8 cellular contexts compared by ENCODE assay signal in genomic region chr19:10288662-10289166, GRCh38. TPM values are rescaled to one million over a fixed set of nuclear protein-coding genes. Genes with fewer than 3 reads are reported as not detected.
DNase-seq lines count a peak whose midpoint lies in the region; ATAC-seq, FAIRE-seq and TF ChIP-seq lines count a peak whose summit lies in the region.

No MANE protein-coding gene starts in this region.

- H2AFZ ChIP-seq in endothelial cell of umbilical vein (ENCODE audit: low read depth, low read length) = peak overlapping the region; percentile 81

- peaks cover 56% of the 10 kb centered on the region for H3K4me1 Mint-ChIP-seq in T-helper 17 cell

- no peak for FAIRE-seq in endothelial cell of umbilical vein (lab: Jason Lieb, UNC)

- peak overlapping the region; percentile 51 for H3K4me2 ChIP-seq in endothelial cell of umbilical vein (ENCODE audit: insufficient read depth, low read length)

- TF ChIP-seq POLR2A in endothelial cell of umbilical vein (IDR thresholded peaks at IDR 0.05; ENCODE audit: low read depth, low read length) = no peak

- peak; percentile 74 for DNase-seq in ELF-1 (ENCODE audit: low read depth, low spot score)
- no peak for DNase-seq in T-helper 17 cell
- no peak for DNase-seq in endothelial cell of umbilical vein (ENCODE audit: low read depth, low spot score)
- peak in 6 of 10 donors; percentile 50 to 94 (median 64) for DNase-seq in posterior cingulate gyrus

- no peak for ATAC-seq in T-helper 17 cell
- no peak for ATAC-seq in GM21390 (IDR thresholded peaks at IDR 0.05; ENCODE audit: unreplicated experiment)
- ATAC-seq in HG03520 (IDR thresholded peaks at IDR 0.05; ENCODE audit: unreplicated experiment) = no peak
- ATAC-seq in HG03354 (IDR thresholded peaks at IDR 0.05; ENCODE audit: poor library complexity, severe bottlenecking, unreplicated experiment) = no peak

- peak overlapping the region; percentile 34 for H3K27ac Mint-ChIP-seq in T-helper 17 cell

- H3K27me3 ChIP-seq in endothelial cell of umbilical vein (ENCODE audit: control insufficient read depth in 2 of 2, insufficient read depth in 2 of 2, low read length in 2 of 2) = peaks cover 32 to 45% of the 10 kb centered on the region in 2 experiments

- no peaks in the 10 kb centered on the region for H4K20me1 ChIP-seq in endothelial cell of umbilical vein (replicated peaks; ENCODE audit: control insufficient read depth, extremely low read depth, insufficient read depth, low read length)

- H3K4me1 ChIP-seq in endothelial cell of umbilical vein (ENCODE audit: control insufficient read depth, extremely low read depth, insufficient read depth, low read length) = peaks cover 27% of the 10 kb centered on the region

- H3K36me3 ChIP-seq in endothelial cell of umbilical vein (ENCODE audit: control insufficient read depth in 2 of 2, extremely low read depth in 1 of 2, insufficient read depth in 2 of 2, low read length in 2 of 2) = peaks cover 0 to 4% of the 10 kb centered on the region in 2 experiments

- H3K4me3 Mint-ChIP-seq in T-helper 17 cell = peak overlapping the region; percentile 90

- intact Hi-C loops in endothelial cell of umbilical vein (cut with micrococcal nuclease) (no loop called here), posterior cingulate gyrus (cut with DNase I) (no loop called here)

- BruUV-seq in endothelial cell of umbilical vein (replicated peaks; lab: Mats Ljungman, UMichigan) = no TSS peak

- H3K9me1 ChIP-seq in endothelial cell of umbilical vein (replicated peaks; ENCODE audit: control insufficient read depth, extremely low read depth, insufficient read depth, low read length) = no peaks in the 10 kb centered on the region

- no peaks in the 10 kb centered on the region for H3K9me3 ChIP-seq in T-helper 17 cell (ENCODE audit: control insufficient read depth, low read length, poor library complexity, severe bottlenecking)
- no peaks in the 10 kb centered on the region for H3K9me3 ChIP-seq in endothelial cell of umbilical vein (replicated peaks; ENCODE audit: control insufficient read depth, insufficient read depth, low read length)

- TF ChIP-seq CTCF in endothelial cell of umbilical vein (IDR thresholded peaks at IDR 0.05; ENCODE audit: extremely low read depth in 1 of 2, insufficient read depth in 1 of 2, low read depth in 1 of 2, low read length in 2 of 2) = no peak

- H3K27ac ChIP-seq in endothelial cell of umbilical vein (ENCODE audit: insufficient read depth, low read depth, low read length) = no peak overlapping the region

- H3K9ac ChIP-seq in endothelial cell of umbilical vein (replicated peaks; ENCODE audit: extremely low read depth, insufficient read depth, low read length) = no peak overlapping the region

- 0 out of 2 replicates have a peak, but pooled peaks have one; percentile 25 for TF ChIP-seq EP300 in Ishikawa (IDR thresholded peaks at IDR 0.05; ENCODE audit: borderline replicate concordance)

- peaks cover 10% of the 10 kb centered on the region for H3K36me3 Mint-ChIP-seq in T-helper 17 cell (ENCODE audit: low read depth)

- CTCF ChIA-PET in endothelial cell of umbilical vein (lab: Charles Lee) = interaction anchor here (1.0 to 2.4 kb wide), 5 partner anchors 12 to 128 kb away, joined by 3 to 29 read pairs (median 11); partner anchors contain the start of gene ICAM1

- POLR2A ChIA-PET in endothelial cell of umbilical vein (lab: Charles Lee) = interaction anchor here (1.8 kb wide), 1 partner anchor 18 kb away, joined by 10 read pairs; the partner anchor contains the start of gene ICAM1

- dilution Hi-C loops in endothelial cell of umbilical vein (cut with MboI; ENCODE audit: extremely low pct_ligation_motif_present, low sequenced_read_pairs) = no loop called here

- no peaks in the 10 kb centered on the region for H3K79me2 ChIP-seq in endothelial cell of umbilical vein (ENCODE audit: control insufficient read depth, insufficient read depth, low read length)

- peaks cover 56% of the 10 kb centered on the region for H3K27me3 Mint-ChIP-seq in T-helper 17 cell

- H3K4me3 ChIP-seq in endothelial cell of umbilical vein (replicated peaks in 1 of 3; ENCODE audit: insufficient read depth in 1 of 3, low read depth in 1 of 3, low read length in 3 of 3) = no peak overlapping the region

- TF ChIP-seq RAD21 in Ishikawa (IDR thresholded peaks at IDR 0.05; ENCODE audit: low read depth) = no peak

TF ChIP-seq in Ishikawa, 13 proteins besides CTCF, POLR2A, EP300 and RAD21 (continues in another document):
- TF ChIP-seq TAF1 (IDR thresholded peaks at IDR 0.05; ENCODE audit: low read depth) = 0 out of 2 replicates have a peak, but pooled peaks have one; percentile 26
- TF ChIP-seq TCF12 (IDR thresholded peaks at IDR 0.05; ENCODE audit: low read depth) = no peak; the same call in 1 of the 2 replicates
- peak; percentile 43 for TF ChIP-seq USF1 (IDR thresholded peaks at IDR 0.05)

TF ChIP-seq in endothelial cell of umbilical vein, 7 proteins besides CTCF, POLR2A, EP300 and RAD21:
- TF ChIP-seq MYC (IDR thresholded peaks at IDR 0.05; ENCODE audit: low read depth, low read length) (no peak), FOS (IDR thresholded peaks at IDR 0.05; ENCODE audit: borderline replicate concordance, insufficient read depth, low read length) (no peak), GATA2 (IDR thresholded peaks at IDR 0.05; ENCODE audit: insufficient read depth, insufficient read length, low read depth, low read length) (no peak), EZH2 (IDR thresholded peaks at IDR 0.05; ENCODE audit: borderline replicate concordance, low read depth, low read length, severe bottlenecking) (no peak), JUN (IDR thresholded peaks at IDR 0.05; ENCODE audit: borderline replicate concordance, insufficient read depth, insufficient read length, low read depth) (no peak), POLR2AphosphoS5 (IDR thresholded peaks at IDR 0.05; ENCODE audit: insufficient read depth, low read depth, low read length) (no peak)
- TF ChIP-seq, protein P1, sequence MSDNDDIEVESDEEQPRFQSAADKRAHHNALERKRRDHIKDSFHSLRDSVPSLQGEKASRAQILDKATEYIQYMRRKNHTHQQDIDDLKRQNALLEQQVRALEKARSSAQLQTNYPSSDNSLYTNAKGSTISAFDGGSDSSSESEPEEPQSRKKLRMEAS (IDR thresholded peaks at IDR 0.05; ENCODE audit: insufficient read depth, insufficient read length) = no peak

RNA-seq across cellular contexts. Expression of gene ICAM5, which starts 1.0 kb away (rescaled TPM):
- total RNA-seq in T-helper 17 cell (under 1 TPM; 0.10 to 0.25 TPM), endothelial cell of umbilical vein (0.40 TPM in 1 of 2 replicates, not detected in the other)
- 0.03 and 0.10 TPM in 2 replicates for polyA plus RNA-seq in endothelial cell of umbilical vein
- 0.04 TPM in 1 of 2 replicates, not detected in the other for polyA plus RNA-seq in endothelial cell of umbilical vein (2011; cell fraction: cytosol; rRNA removed)
- polyA plus RNA-seq in endothelial cell of umbilical vein (2011; cell fraction: nucleus; rRNA removed) = 0.74 and 0.84 TPM in 2 replicates
- polyA plus RNA-seq in endothelial cell of umbilical vein (2012) = not detected in 2 replicates
- 0.24 and 1.3 TPM in 2 replicates for polyA minus RNA-seq in endothelial cell of umbilical vein
- polyA minus RNA-seq in endothelial cell of umbilical vein (2011; cell fraction: cytosol; rRNA and poly(A)+ RNA removed) = 1.7 TPM
- polyA minus RNA-seq in endothelial cell of umbilical vein (2011; cell fraction: nucleus; rRNA and poly(A)+ RNA removed) = 0.24 TPM in 1 of 2 replicates, not detected in the other

RNA-seq across cellular contexts. Expression of gene ICAM4, which starts 2.0 kb away (rescaled TPM):
- 1 to 10 TPM in 1 of 2 donors, under 1 TPM in 1; 0.94 to 1.6 TPM for total RNA-seq in T-helper 17 cell
- 0.49 TPM in 1 of 2 replicates, not detected in the other for total RNA-seq in endothelial cell of umbilical vein
- polyA plus RNA-seq in endothelial cell of umbilical vein = 0.41 and 0.44 TPM in 2 replicates
- polyA plus RNA-seq in endothelial cell of umbilical vein (2011; cell fraction: cytosol; rRNA removed) = 0.31 and 0.52 TPM in 2 replicates
- 0.22 and 0.24 TPM in 2 replicates for polyA plus RNA-seq in endothelial cell of umbilical vein (2011; cell fraction: nucleus; rRNA removed)
- not detected in 2 replicates for polyA plus RNA-seq in endothelial cell of umbilical vein (2012)
- polyA minus RNA-seq in endothelial cell of umbilical vein = 0.78 and 1.1 TPM in 2 replicates
- not detected for polyA minus RNA-seq in endothelial cell of umbilical vein (2011; cell fraction: cytosol; rRNA and poly(A)+ RNA removed)
- 1.0 TPM in 1 of 2 replicates, not detected in the other for polyA minus RNA-seq in endothelial cell of umbilical vein (2011; cell fraction: nucleus; rRNA and poly(A)+ RNA removed)

RNA-seq across cellular contexts. Expression of gene ICAM1, which starts 17.8 kb away (rescaled TPM):
- total RNA-seq in T-helper 17 cell (10 to 100 TPM; 18.7 to 28.1 TPM), endothelial cell of umbilical vein (7.1 and 20.5 TPM in 2 replicates)
- 30.4 and 38.0 TPM in 2 replicates for polyA plus RNA-seq in endothelial cell of umbilical vein
- polyA plus RNA-seq in endothelial cell of umbilical vein (2011; cell fraction: cytosol; rRNA removed) = 14.5 and 23.4 TPM in 2 replicates
- 17.2 and 25.0 TPM in 2 replicates for polyA plus RNA-seq in endothelial cell of umbilical vein (2011; cell fraction: nucleus; rRNA removed)
- 40.9 and 54.5 TPM in 2 replicates for polyA plus RNA-seq in endothelial cell of umbilical vein (2012)
- polyA minus RNA-seq in endothelial cell of umbilical vein = 27.7 and 40.9 TPM in 2 replicates
- 14.1 TPM for polyA minus RNA-seq in endothelial cell of umbilical vein (2011; cell fraction: cytosol; rRNA and poly(A)+ RNA removed)
- 10.5 and 19.0 TPM in 2 replicates for polyA minus RNA-seq in endothelial cell of umbilical vein (2011; cell fraction: nucleus; rRNA and poly(A)+ RNA removed)

RNA-seq across cellular contexts. Expression of gene ZGLP1, which starts 20.9 kb away (rescaled TPM):
- total RNA-seq in T-helper 17 cell (1 to 10 TPM; 1.1 to 2.4 TPM), endothelial cell of umbilical vein (2.9 and 5.3 TPM in 2 replicates)
- 1.6 and 2.3 TPM in 2 replicates for polyA plus RNA-seq in endothelial cell of umbilical vein
- 0.57 and 1.4 TPM in 2 replicates for polyA plus RNA-seq in endothelial cell of umbilical vein (2011; cell fraction: cytosol; rRNA removed)
- 9.4 and 10.4 TPM in 2 replicates for polyA plus RNA-seq in endothelial cell of umbilical vein (2011; cell fraction: nucleus; rRNA removed)
- polyA plus RNA-seq in endothelial cell of umbilical vein (2012) = 1.8 and 2.3 TPM in 2 replicates
- 0.21 and 0.46 TPM in 2 replicates for polyA minus RNA-seq in endothelial cell of umbilical vein
- polyA minus RNA-seq in endothelial cell of umbilical vein (2011; cell fraction: cytosol; rRNA and poly(A)+ RNA removed) = not detected
- 0.96 TPM in 1 of 2 replicates, not detected in the other for polyA minus RNA-seq in endothelial cell of umbilical vein (2011; cell fraction: nucleus; rRNA and poly(A)+ RNA removed)

RNA-seq across cellular contexts. Expression of gene FDX2, which starts 27.1 kb away (rescaled TPM):
- total RNA-seq in T-helper 17 cell = 1 to 10 TPM; 3.3 to 5.9 TPM
- total RNA-seq in endothelial cell of umbilical vein = 20.5 and 22.4 TPM in 2 replicates
- polyA plus RNA-seq in endothelial cell of umbilical vein = 59.8 and 61.6 TPM in 2 replicates
- 29.6 and 44.3 TPM in 2 replicates for polyA plus RNA-seq in endothelial cell of umbilical vein (2011; cell fraction: cytosol; rRNA removed)
- polyA plus RNA-seq in endothelial cell of umbilical vein (2011; cell fraction: nucleus; rRNA removed) = 20.8 and 22.9 TPM in 2 replicates
- polyA plus RNA-seq in endothelial cell of umbilical vein (2012) = 27.5 and 32.9 TPM in 2 replicates
- 10.6 and 13.6 TPM in 2 replicates for polyA minus RNA-seq in endothelial cell of umbilical vein
- polyA minus RNA-seq in endothelial cell of umbilical vein (2011; cell fraction: cytosol; rRNA and poly(A)+ RNA removed) = 10.9 TPM
- polyA minus RNA-seq in endothelial cell of umbilical vein (2011; cell fraction: nucleus; rRNA and poly(A)+ RNA removed) = 4.1 and 6.8 TPM in 2 replicates

Comparison
In these comparisons a context has a peak if more than half of its experiments do, and no peak if none do; other contexts are left out.
1. DNase-seq: peak in ELF-1 (single experiment) and posterior cingulate gyrus (6 of 10); none in T-helper 17 cell (0 of 3) and endothelial cell of umbilical vein (single experiment).